18 cellular contexts compared by ENCODE assay signal in genomic region chr19:4501005-4501591, GRCh38. TPM values are rescaled to one million over a fixed set of nuclear protein-coding genes. Genes with fewer than 3 reads are reported as not detected.
DNase-seq lines count a peak whose midpoint lies in the region; ATAC-seq and TF ChIP-seq lines count a peak whose summit lies in the region.
"Had no signal": no experiment of that assay in that cellular context is flagged by ENCODE, and none has a peak within 500 bp of the region (broad histone marks: within the 10 kb centered on the region; RNA-seq: fewer than 3 reads in every experiment).

No MANE protein-coding gene starts in this region.

- POLR2A ChIA-PET in WTC11 (lab: Charles Lee) = no interaction called here

- H3K27ac ChIP-seq in BLaER1 = peak overlapping the region; percentile 81; the same call in 1 of the 2 replicates
- H3K27ac ChIP-seq in right cardiac atrium (ENCODE audit: low read length) = no peak overlapping the region
- H3K27ac ChIP-seq in sigmoid colon = peak overlapping the region in 2 of 4 donors; percentile 52 to 66

- peaks cover 80% of the 10 kb centered on the region for H3K36me3 ChIP-seq in BLaER1
- peaks cover 90% of the 10 kb centered on the region for H3K36me3 ChIP-seq in NT2/D1 (ENCODE audit: insufficient read depth, insufficient read length, low read length)
- H3K36me3 ChIP-seq in sigmoid colon = peaks cover 20 to 95% (median 60%) of the 10 kb centered on the region in 4 donors

- H3K4me1 ChIP-seq in BLaER1 = peaks cover 50% of the 10 kb centered on the region
- H3K4me1 ChIP-seq in NT2/D1 (ENCODE audit: insufficient read depth, insufficient read length) = peaks cover 13% of the 10 kb centered on the region
- H3K4me1 ChIP-seq in right cardiac atrium (ENCODE audit: control insufficient read depth, insufficient read depth, low read length) = no peaks in the 10 kb centered on the region
- peaks cover 0 to 16% (median 10%) of the 10 kb centered on the region in 4 donors for H3K4me1 ChIP-seq in sigmoid colon

- 0 out of 2 replicates have a peak overlapping the region, but pooled peaks have one; percentile 74 for H3K9ac ChIP-seq in BLaER1
- H3K9ac ChIP-seq in NT2/D1 (ENCODE audit: insufficient read length, low read depth) = peak overlapping the region; percentile 21

- ATAC-seq in right cardiac atrium = peak; percentile 2 to 10
- no peak for ATAC-seq in GM18520 (IDR thresholded peaks at IDR 0.05; ENCODE audit: unreplicated experiment)
- no peak for ATAC-seq in WTC11
- ATAC-seq: PC-3, SK-N-SH treated with all-trans-retinoic acid at 6 μM for 48 hours had no signal

- H3K4me3 ChIP-seq in BLaER1 (no peak overlapping the region), NT2/D1 (ENCODE audit: insufficient read length, low read depth) (no peak overlapping the region), right cardiac atrium (ENCODE audit: low read length) (no peak overlapping the region), sigmoid colon (no peak overlapping the region)

- H3K9me3 ChIP-seq in BLaER1 (no peaks in the 10 kb centered on the region), NT2/D1 (ENCODE audit: insufficient read depth, low read length) (no peaks in the 10 kb centered on the region), right cardiac atrium (ENCODE audit: control insufficient read depth, low read length) (no peaks in the 10 kb centered on the region), sigmoid colon (no peaks in the 10 kb centered on the region)

- no peaks in the 10 kb centered on the region for H3K27me3 Mint-ChIP-seq in WTC11 (ENCODE audit: low read depth)
- H3K27me3 Mint-ChIP-seq: CD4-positive, CD25-positive, alpha-beta regulatory T cell had no signal

- intact Hi-C loops in right cardiac atrium (cut with DNase I) (no loop called here), sigmoid colon (cut with DNase I) (no loop called here)

- H3K9me3 Mint-ChIP-seq in WTC11 = no peaks in the 10 kb centered on the region

- no peak overlapping the region for H3K27ac Mint-ChIP-seq in WTC11
- H3K27ac Mint-ChIP-seq: CD4-positive, CD25-positive, alpha-beta regulatory T cell had no signal

- peak overlapping the region; percentile 84 for H3K4me2 ChIP-seq in BLaER1

- H3K27me3 ChIP-seq in BLaER1 = no peaks in the 10 kb centered on the region
- no peaks in the 10 kb centered on the region for H3K27me3 ChIP-seq in NT2/D1 (ENCODE audit: insufficient read depth, insufficient read length)
- no peaks in the 10 kb centered on the region for H3K27me3 ChIP-seq in right cardiac atrium (ENCODE audit: control insufficient read depth, insufficient read depth)
- no peaks in the 10 kb centered on the region for H3K27me3 ChIP-seq in sigmoid colon

- no peak for DNase-seq in NT2/D1 (ENCODE audit: low read depth, low spot score)
- DNase-seq in right cardiac atrium = no peak
- peak; percentile 65 for DNase-seq in sigmoid colon
- no peak for DNase-seq in WTC11 (ENCODE audit: low spot score)
- DNase-seq in NOMO-1 treated with DMSO at 0.1 percent for 48 hours (lab: John Stamatoyannopoulos, UW; ENCODE audit: unreplicated experiment) = no peak
- DNase-seq: CD4-positive, CD25-positive, alpha-beta regulatory T cell; DMS79; Kasumi-1; NCI-H1694 treated with DMSO at 0.1 percent for 48 hours; NCI-H2081 treated with DMSO at 0.1 percent for 48 hours; NCI-H446 treated with DMSO at 0.1 percent for 48 hours; NCI-H526 treated with DMSO at 0.1 percent for 48 hours; PC-3 had no signal

- no peak for TF ChIP-seq POLR2A in sigmoid colon (IDR thresholded peaks at IDR 0.05)

- peaks cover 15% of the 10 kb centered on the region; the same call in 1 of the 2 replicates for H3K36me3 Mint-ChIP-seq in WTC11

- peaks cover 13% of the 10 kb centered on the region for H4K20me1 ChIP-seq in BLaER1

- H3K4me3 Mint-ChIP-seq in WTC11 = no peak overlapping the region
- H3K4me3 Mint-ChIP-seq: CD4-positive, CD25-positive, alpha-beta regulatory T cell had no signal

- 94% methylated on average over 22 of the region's 22 CpGs for WGBS in right cardiac atrium
- 94 to 95% methylated on average over 22 of the region's 22 CpGs for WGBS in sigmoid colon, 2 donors

- CTCF ChIA-PET in WTC11 (lab: Charles Lee) = interaction anchor here (0.7 to 6.7 kb wide), 3 partner anchors 23 to 149 kb away, joined by 3 to 38 read pairs (median 3); no protein-coding TSS in a partner anchor

- no peaks in the 10 kb centered on the region for H3K4me1 Mint-ChIP-seq in WTC11
- H3K4me1 Mint-ChIP-seq: CD4-positive, CD25-positive, alpha-beta regulatory T cell had no signal

- TF ChIP-seq EP300 in sigmoid colon (IDR thresholded peaks at IDR 0.05) = no peak

- TF ChIP-seq CTCF in sigmoid colon (IDR thresholded peaks at IDR 0.05) (no peak), WTC11 (IDR thresholded peaks at IDR 0.05) (no peak)

TF ChIP-seq in WTC11, 78 proteins besides CTCF, POLR2A, EP300 and RAD21:
- no peak for TF ChIP-seq ATF3 (CRISPR knock-in tag; conservative IDR thresholded peaks at IDR 0.05)
- TF ChIP-seq ZNF263 (CRISPR knock-in tag; IDR thresholded peaks at IDR 0.05; ENCODE audit: low read depth) = no peak
- TF ChIP-seq ZNF396 (CRISPR knock-in tag; IDR thresholded peaks at IDR 0.05; ENCODE audit: borderline replicate concordance) = no peak
- TF ChIP-seq FOXJ3 (CRISPR knock-in tag; IDR thresholded peaks at IDR 0.05; ENCODE audit: borderline replicate concordance) = no peak
- no peak for TF ChIP-seq RELA (CRISPR knock-in tag; IDR thresholded peaks at IDR 0.05; ENCODE audit: borderline replicate concordance)
- no peak for TF ChIP-seq ZNF671 (CRISPR knock-in tag; IDR thresholded peaks at IDR 0.05)
- no peak for TF ChIP-seq PREB (CRISPR knock-in tag; IDR thresholded peaks at IDR 0.05; ENCODE audit: borderline replicate concordance)
- no peak for TF ChIP-seq TEAD1 (CRISPR knock-in tag; IDR thresholded peaks at IDR 0.05)
- no peak for TF ChIP-seq HMGXB4 (CRISPR knock-in tag; IDR thresholded peaks at IDR 0.05)

RNA-seq across cellular contexts. Expression of gene PLIN4, which starts 17.2 kb away (rescaled TPM):
- total RNA-seq in right cardiac atrium (100 to 1,000 TPM; 102 to 201 (median 112) TPM), sigmoid colon (10 to 100 TPM; 41.3 to 71.7 (median 55.9) TPM), WTC11 (2021) (0.35 to 0.62 TPM (median 0.57 TPM) in 3 replicates)
- polyA plus RNA-seq in right cardiac atrium (171 TPM), sigmoid colon (10 to 100 TPM in 1 of 3 donors, 1 to 10 TPM in 1, under 1 TPM in 1; 0.69 to 22.3 (median 1.8) TPM)
- total RNA-seq: CD4-positive, CD25-positive, alpha-beta regulatory T cell; RPMI7951 had no signal

RNA-seq across cellular contexts. Expression of gene HDGFL2, which starts 29.0 kb away (rescaled TPM):
- 10 to 100 TPM; 20.6 to 30.5 (median 28.6) TPM for total RNA-seq in right cardiac atrium
- polyA plus RNA-seq in right cardiac atrium = 31.4 TPM
- 10 to 100 TPM; 31.0 to 45.5 (median 40.4) TPM for total RNA-seq in sigmoid colon
- 10 to 100 TPM; 19.8 to 78.2 (median 22.2) TPM for polyA plus RNA-seq in sigmoid colon
- total RNA-seq in WTC11 (2021) = 111 to 116 TPM (median 115 TPM) in 3 replicates

RNA-seq across cellular contexts. Expression of gene PLIN5, which starts 33.9 kb away (rescaled TPM):
- 10 to 100 TPM; 25.5 to 60.3 (median 28.2) TPM for total RNA-seq in right cardiac atrium
- polyA plus RNA-seq in right cardiac atrium = 33.9 TPM
- total RNA-seq in sigmoid colon = 10 to 100 TPM in 1 of 4 donors, 1 to 10 TPM in 3; 2.5 to 10.0 (median 4.2) TPM
- 1 to 10 TPM in 2 of 3 donors, under 1 TPM in 1; 0.69 to 3.1 (median 2.4) TPM for polyA plus RNA-seq in sigmoid colon
- total RNA-seq in WTC11 (2021) = 3.3 to 4.2 TPM (median 3.9 TPM) in 3 replicates
- total RNA-seq: CD4-positive, CD25-positive, alpha-beta regulatory T cell; MCF 10A; RPMI7951 had no signal

RNA-seq across cellular contexts. Expression of gene LRG1, which starts 38.7 kb away (rescaled TPM):
- total RNA-seq in right cardiac atrium (1 to 10 TPM in 1 of 4 donors, under 1 TPM in 3; 0.20 to 1.1 (median 0.31) TPM), sigmoid colon (1 to 10 TPM in 1 of 4 donors, under 1 TPM in 2, not detected in 1; 0.36 to 2.3 (median 0.49) TPM), WTC11 (2021) (0.81 to 1.2 TPM (median 0.87 TPM) in 3 replicates)
- polyA plus RNA-seq in right cardiac atrium (0.41 TPM), sigmoid colon (10 to 100 TPM in 1 of 3 donors, 1 to 10 TPM in 2; 2.4 to 21.0 (median 3.7) TPM)
- total RNA-seq: RPMI7951 had no signal

RNA-seq across cellular contexts. Expression of gene UBXN6, which starts 43.5 kb away (rescaled TPM):
- 100 to 1,000 TPM in 3 of 4 donors, 10 to 100 TPM in 1; 99.8 to 124 (median 112) TPM for total RNA-seq in right cardiac atrium
- polyA plus RNA-seq in right cardiac atrium = 135 TPM
- 100 to 1,000 TPM in 1 of 4 donors, 10 to 100 TPM in 3; 47.1 to 103 (median 62.7) TPM for total RNA-seq in sigmoid colon
- polyA plus RNA-seq in sigmoid colon = 100 to 1,000 TPM in 2 of 3 donors, 10 to 100 TPM in 1; 96.3 to 160 (median 114) TPM
- 34.8 to 39.8 TPM (median 38.8 TPM) in 3 replicates for total RNA-seq in WTC11 (2021)

Comparison
In these comparisons a context has a peak if more than half of its experiments do, and no peak if none do; other contexts are left out.
1. ATAC-seq: peak in right cardiac atrium (2 of 2); none in GM18520 (single experiment) and WTC11 (single experiment).
2. RNA of gene PLIN4, which starts 17.2 kb away (total RNA-seq): 102 to 201 TPM in right cardiac atrium and 41.3 to 71.7 TPM in sigmoid colon; 0.35 to 0.62 TPM in WTC11; every median in the first group is over 10 times any median in the second.